18 cellular contexts compared by ENCODE assay signal in genomic region chr5:1660037-1660400, GRCh38.
"Had no signal": no experiment of that assay in that cellular context is flagged by ENCODE, and none has a peak within 500 bp of the region (broad histone marks: within the 10 kb centered on the region; RNA-seq: fewer than 3 reads in every experiment).

No MANE protein-coding gene starts in this region.

- H3K4me3 ChIP-seq: cardiac muscle cell, left lung, neural progenitor cell, pancreas, right lobe of liver had no signal

- DNase-seq: activated CD4-positive, alpha-beta T cell treated with anti-CD3 and anti-CD28 coated beads, Interleukin-2, amount 10 ng/mL, durations not matched to agents 7 days and 5 days; activated CD4-positive, CD25-positive, alpha-beta regulatory T cell; foreskin keratinocyte; glutamatergic neuron; right lobe of liver; small intestine; stimulated activated CD4-positive, alpha-beta T cell treated with anti-CD3 and anti-CD28 coated beads, Interleukin-15, amount 100 ng/mL, for 24 hours; stimulated activated CD4-positive, alpha-beta T cell treated with anti-CD3 and anti-CD28 coated beads, Interleukin-2, amount 100 ng/mL, for 48 hours; stimulated activated naive CD8-positive, alpha-beta T cell treated with anti-CD3 and anti-CD28 coated beads, Interleukin-15, amount 100 ng/mL, for 72 hours; trophoblast cell had no signal

- H3K36me3 ChIP-seq: cardiac muscle cell, left lung, neural progenitor cell, pancreas, right lobe of liver had no signal

- ATAC-seq: foreskin keratinocyte; left lung; naive thymus-derived CD4-positive, alpha-beta T cell; pancreas; right lobe of liver; stimulated activated naive CD8-positive, alpha-beta T cell treated with anti-CD3 and anti-CD28 coated beads, Interleukin-15, amount 100 ng/mL, for 72 hours had no signal

- H3K9me3 Mint-ChIP-seq: activated CD4-positive, alpha-beta T cell treated with anti-CD3 and anti-CD28 coated beads, Interleukin-2, amount 10 ng/mL, durations not matched to agents 7 days and 5 days; memory B cell; neural progenitor cell; stimulated activated naive CD8-positive, alpha-beta T cell treated with anti-CD3 and anti-CD28 coated beads, Interleukin-15, amount 100 ng/mL, for 72 hours; T-helper 2 cell treated with Interferon-gamma antibody and Interleukin-4, amounts not matched to agents 5 μg/mL and 100 μg/mL, for 36 hours had no signal

- H3K4me1 Mint-ChIP-seq: activated CD4-positive, alpha-beta T cell treated with anti-CD3 and anti-CD28 coated beads, Interleukin-2, amount 10 ng/mL, durations not matched to agents 7 days and 5 days; memory B cell; stimulated activated naive CD8-positive, alpha-beta T cell treated with anti-CD3 and anti-CD28 coated beads, Interleukin-15, amount 100 ng/mL, for 72 hours had no signal

- H3K9me3 ChIP-seq: left lung, pancreas, right lobe of liver had no signal

- H3K27me3 ChIP-seq: right lobe of liver had no signal

- H3K4me1 ChIP-seq: foreskin keratinocyte, left lung, neural progenitor cell, pancreas, right lobe of liver had no signal

- H3K36me3 Mint-ChIP-seq: activated naive CD8-positive, alpha-beta T cell; memory B cell; naive thymus-derived CD4-positive, alpha-beta T cell; neural progenitor cell had no signal

- H3K27ac ChIP-seq: cardiac muscle cell, foreskin keratinocyte, left lung, neural progenitor cell, pancreas, right lobe of liver had no signal

- H3K27ac Mint-ChIP-seq: activated CD4-positive, alpha-beta T cell treated with anti-CD3 and anti-CD28 coated beads, Interleukin-2, amount 10 ng/mL, durations not matched to agents 7 days and 5 days; activated naive CD8-positive, alpha-beta T cell; memory B cell; naive thymus-derived CD4-positive, alpha-beta T cell; stimulated activated naive CD8-positive, alpha-beta T cell treated with anti-CD3 and anti-CD28 coated beads, Interleukin-15, amount 100 ng/mL, for 72 hours; T-helper 2 cell treated with Interferon-gamma antibody and Interleukin-4, amounts not matched to agents 5 μg/mL and 100 μg/mL, for 36 hours had no signal

- H3K4me3 Mint-ChIP-seq: activated CD4-positive, alpha-beta T cell treated with anti-CD3 and anti-CD28 coated beads, Interleukin-2, amount 10 ng/mL, durations not matched to agents 7 days and 5 days; activated naive CD8-positive, alpha-beta T cell; memory B cell; naive thymus-derived CD4-positive, alpha-beta T cell; neural progenitor cell; stimulated activated naive CD8-positive, alpha-beta T cell treated with anti-CD3 and anti-CD28 coated beads, Interleukin-15, amount 100 ng/mL, for 72 hours; T-helper 2 cell treated with Interferon-gamma antibody and Interleukin-4, amounts not matched to agents 5 μg/mL and 100 μg/mL, for 36 hours had no signal
